ENCODE assay signal across 1 cellular context in genomic region chr10:79184141-79184625, GRCh38.
A peak's percentile ranks its signal among the peaks of the same experiment; 100 is the strongest.
TF ChIP-seq lines count a peak whose summit lies in the region.

No MANE protein-coding gene starts in this region.

TF ChIP-seq in IMR-90, 13 proteins besides CTCF, POLR2A, EP300 and RAD21 (continued from another document):
- no peak for TF ChIP-seq ELK1 (IDR thresholded peaks at IDR 0.05; ENCODE audit: borderline replicate concordance, low read depth, low read length)
- TF ChIP-seq RFX5 (IDR thresholded peaks at IDR 0.05; ENCODE audit: low read depth, low read length) = no peak
- TF ChIP-seq RCOR1 (IDR thresholded peaks at IDR 0.05; ENCODE audit: insufficient replicate concordance, low read length) = no peak
- no peak for TF ChIP-seq MXI1 (IDR thresholded peaks at IDR 0.05; ENCODE audit: borderline replicate concordance, low read depth, low read length)
- TF ChIP-seq CEBPB (IDR thresholded peaks at IDR 0.05; ENCODE audit: low read depth, low read length) = no peak
- no peak; the same call in 1 of the 2 replicates for TF ChIP-seq SMC3 (IDR thresholded peaks at IDR 0.05; ENCODE audit: low read depth, low read length)
- TF ChIP-seq USF2 (IDR thresholded peaks at IDR 0.05; ENCODE audit: low read depth, low read length) = no peak
- TF ChIP-seq FOS (IDR thresholded peaks at IDR 0.05; ENCODE audit: low read depth, low read length) = peak; percentile 75; the same call in 1 of the 2 replicates
- TF ChIP-seq MAFK (IDR thresholded peaks at IDR 0.05; ENCODE audit: low read depth, low read length) = peak; percentile 58
